ENCODE assay signal across 9 cellular contexts in the genomic region with DNA sequence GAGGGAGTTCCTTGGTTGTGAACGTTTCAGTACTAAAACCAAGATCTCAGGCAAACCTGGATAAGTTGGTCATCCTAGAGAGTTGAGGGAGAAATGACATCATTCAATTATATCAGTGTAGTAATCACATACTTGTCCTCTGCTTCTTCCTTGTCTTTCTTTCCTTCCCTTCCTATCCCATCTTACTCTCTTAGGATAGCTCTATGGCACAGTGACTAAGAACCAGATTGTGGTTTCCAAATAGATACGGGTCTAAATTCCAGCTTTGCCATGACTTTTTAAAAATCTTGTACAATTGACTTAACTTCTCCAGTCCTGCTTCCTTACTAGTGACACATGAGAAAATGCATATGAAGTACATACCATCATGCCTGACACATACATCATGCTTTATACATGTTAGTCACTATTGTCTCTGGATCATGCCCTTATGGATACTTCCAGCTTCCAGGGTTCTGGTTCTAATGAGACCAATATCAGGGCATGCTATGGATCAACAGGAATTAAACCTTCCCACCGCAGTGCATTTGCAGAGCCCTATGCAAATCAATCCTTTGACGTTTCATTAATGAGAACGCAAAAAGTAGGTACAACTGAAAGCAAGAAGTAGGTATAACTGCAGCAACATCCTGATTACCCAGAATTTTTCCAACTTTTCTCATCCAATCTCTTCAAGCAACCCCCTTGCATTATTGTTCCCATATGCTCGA.
DNase-seq lines count a peak whose midpoint lies in the region; ATAC-seq and TF ChIP-seq lines count a peak whose summit lies in the region.
"Had no signal": no experiment of that assay in that cellular context is flagged by ENCODE, and none has a peak within 500 bp of the region (broad histone marks: within the 10 kb centered on the region; RNA-seq: fewer than 3 reads in every experiment).

No MANE protein-coding gene starts in this region.

- H3K27me3 Mint-ChIP-seq in activated naive CD4-positive, alpha-beta T cell treated with anti-CD3 and anti-CD28 coated beads for 36 hours (ENCODE audit: low read depth), result no peaks in the 10 kb centered on the region

- H3K4me3 ChIP-seq in adipocyte (ENCODE audit: low read length) (peak overlapping the region; percentile 76), subcutaneous abdominal adipose tissue (ENCODE audit: low read depth in 1 of 5, low read length in 5 of 5) (peak overlapping the region in 3 of 5 donors; percentile 37 to 52 (median 40))

- ATAC-seq in HG02938 (IDR thresholded peaks at IDR 0.05; ENCODE audit: unreplicated experiment), result no peak

- peak overlapping the region; percentile 95 for H3K27ac ChIP-seq in subcutaneous abdominal adipose tissue (ENCODE audit: low read depth, low read length)

- no peaks in the 10 kb centered on the region for H3K27me3 ChIP-seq in adipocyte (replicated peaks; ENCODE audit: control insufficient read depth, insufficient read depth, low read length)
- no peaks in the 10 kb centered on the region for H3K27me3 ChIP-seq in subcutaneous abdominal adipose tissue (ENCODE audit: control insufficient read depth in 5 of 5, insufficient read depth in 4 of 5, low read length in 5 of 5)

- H3K36me3 ChIP-seq in adipocyte (ENCODE audit: control insufficient read depth, insufficient read depth, low read length, severe bottlenecking) (no peaks in the 10 kb centered on the region), subcutaneous abdominal adipose tissue (ENCODE audit: control insufficient read depth in 5 of 5, insufficient read depth in 5 of 5, low read length in 5 of 5) (no peaks in the 10 kb centered on the region)

- H3K27ac Mint-ChIP-seq in activated naive CD4-positive, alpha-beta T cell treated with anti-CD3 and anti-CD28 coated beads for 36 hours, result peak overlapping the region; percentile 84

- H3K9ac ChIP-seq in adipocyte (ENCODE audit: low read length), result peak overlapping the region; percentile 84
- H3K9ac ChIP-seq in subcutaneous abdominal adipose tissue (ENCODE audit: low read length in 5 of 5), result peak overlapping the region in 3 of 5 donors; percentile 8 to 34 (median 27)

- no peaks in the 10 kb centered on the region for H3K36me3 Mint-ChIP-seq in activated naive CD4-positive, alpha-beta T cell treated with anti-CD3 and anti-CD28 coated beads for 36 hours (ENCODE audit: low read depth)

- H3K9me3 ChIP-seq in adipocyte (ENCODE audit: control insufficient read depth, low read length) (no peaks in the 10 kb centered on the region), subcutaneous abdominal adipose tissue (ENCODE audit: control insufficient read depth in 5 of 5, low read length in 5 of 5) (no peaks in the 10 kb centered on the region)

- H3K4me1 ChIP-seq in adipocyte (ENCODE audit: control insufficient read depth, insufficient read depth, low read length) (peaks cover 47% of the 10 kb centered on the region), subcutaneous abdominal adipose tissue (ENCODE audit: control insufficient read depth in 5 of 5, insufficient read depth in 5 of 5, low read length in 5 of 5) (peaks cover 7 to 31% (median 18%) of the 10 kb centered on the region in 5 donors)

- peak overlapping the region; percentile 20 for H3K4me3 Mint-ChIP-seq in activated naive CD4-positive, alpha-beta T cell treated with anti-CD3 and anti-CD28 coated beads for 36 hours

- intact Hi-C loops in activated naive CD4-positive, alpha-beta T cell treated with anti-CD3 and anti-CD28 coated beads for 36 hours (cut with micrococcal nuclease), result loop anchor here (2.0 to 5.0 kb wide), 7 partner anchors 61 to 294 kb away; a partner anchor contains a TSS

- H3K9me3 Mint-ChIP-seq in activated naive CD4-positive, alpha-beta T cell treated with anti-CD3 and anti-CD28 coated beads for 36 hours, result no peaks in the 10 kb centered on the region

- TF ChIP-seq CTCF in GM10266 (IDR thresholded peaks at IDR 0.05; ENCODE audit: control insufficient read depth, insufficient read depth, low read depth, missing control alignments), result no peak

- peaks cover 81% of the 10 kb centered on the region for H3K4me1 Mint-ChIP-seq in activated naive CD4-positive, alpha-beta T cell treated with anti-CD3 and anti-CD28 coated beads for 36 hours (ENCODE audit: low read depth)

- CTCF ChIA-PET in activated naive CD4-positive, alpha-beta T cell treated with anti-CD3 and anti-CD28 coated beads for 36 hours (lab: Charles Lee), result no interaction called here

- no peak for DNase-seq in activated naive CD4-positive, alpha-beta T cell treated with anti-CD3 and anti-CD28 coated beads for 36 hours
- no peak for DNase-seq in activated naive CD4-positive, alpha-beta T cell treated with anti-CD3 and anti-CD28 coated beads, Interleukin-2, amount 50 U/mL, for 16 hours
- no peak for DNase-seq in adipocyte (ENCODE audit: low read depth)
- DNase-seq in iris pigment epithelial cell (ENCODE audit: low read depth), result peak; percentile 33
- DNase-seq in GM10266 (ENCODE audit: extremely low spot score), result no peak
- DNase-seq in activated effector memory CD4-positive, alpha-beta T cell treated with anti-CD3 and anti-CD28 coated beads, Interleukin-2, amount 50 U/mL, for 16 hours, result no peak
- DNase-seq: NCI-H446 treated with DMSO at 0.1 percent for 48 hours had no signal
